In the genomic region with DNA sequence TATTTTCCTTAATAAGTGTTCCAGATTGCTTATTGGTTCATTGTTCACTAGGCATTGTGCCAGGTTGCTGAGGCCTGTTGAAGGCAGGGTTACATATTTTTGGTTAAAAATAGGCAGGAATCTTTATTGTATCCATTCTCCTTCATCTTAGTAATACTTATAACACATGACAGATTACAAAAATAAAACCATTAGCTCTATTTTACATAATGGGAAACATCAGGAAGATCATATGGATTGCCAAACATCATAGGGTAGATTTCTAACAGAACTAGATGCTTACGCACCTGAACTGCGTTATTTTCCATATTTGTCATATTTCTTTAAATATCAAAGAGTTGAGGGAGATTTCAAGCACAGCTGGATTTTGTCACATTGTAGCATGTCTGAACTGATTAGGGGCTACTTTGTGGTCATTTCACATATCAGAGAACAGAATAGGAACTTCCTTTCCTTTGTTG, we compare ENCODE assay signal across 1 cellular context.
TF ChIP-seq lines count a peak whose summit lies in the region.

No MANE protein-coding gene starts in this region.

TF ChIP-seq in IMR-90, 13 proteins besides CTCF, POLR2A, EP300 and RAD21:
- TF ChIP-seq MAZ (IDR thresholded peaks at IDR 0.05; ENCODE audit: borderline replicate concordance, low read depth, low read length) (no peak), NFE2L2 (IDR thresholded peaks at IDR 0.05; ENCODE audit: low read depth, low read length) (no peak), BHLHE40 (IDR thresholded peaks at IDR 0.05; ENCODE audit: low read depth, low read length) (no peak), USF2 (IDR thresholded peaks at IDR 0.05; ENCODE audit: low read depth, low read length) (no peak), RCOR1 (IDR thresholded peaks at IDR 0.05; ENCODE audit: insufficient replicate concordance, low read length) (no peak), MXI1 (IDR thresholded peaks at IDR 0.05; ENCODE audit: borderline replicate concordance, low read depth, low read length) (no peak), MAFK (IDR thresholded peaks at IDR 0.05; ENCODE audit: low read depth, low read length) (no peak), FOS (IDR thresholded peaks at IDR 0.05; ENCODE audit: low read depth, low read length) (no peak)
